ENCODE assay signal across 20 cellular contexts in the genomic region with DNA sequence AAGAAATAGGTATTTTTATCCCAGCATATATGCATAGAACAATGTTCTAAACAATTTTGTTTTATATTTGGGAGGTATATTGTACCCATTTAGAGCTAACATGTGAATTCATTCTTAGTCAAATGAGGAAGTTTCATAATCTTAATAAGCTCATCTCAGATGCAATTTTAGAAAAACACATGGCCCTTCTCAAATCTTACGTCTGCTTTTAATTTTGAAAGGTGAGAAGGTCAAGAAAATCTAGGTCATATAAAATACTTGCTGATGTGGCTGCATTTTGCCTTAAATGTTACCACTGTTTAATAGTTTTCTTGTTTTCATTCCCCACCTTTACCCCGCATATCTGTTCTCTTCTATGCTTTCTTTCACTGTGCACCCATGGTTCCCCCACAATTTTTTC.
"Had no signal": no experiment of that assay in that cellular context is flagged by ENCODE, and none has a peak within 500 bp of the region (broad histone marks: within the 10 kb centered on the region; RNA-seq: fewer than 3 reads in every experiment).

No MANE protein-coding gene starts in this region.

- H3K9me3 ChIP-seq: left ventricle myocardium inferior, pancreas had no signal

- H3K27me3 ChIP-seq: foreskin keratinocyte, hepatocyte, neural progenitor cell, pancreas had no signal

- ATAC-seq: foreskin keratinocyte; left cardiac atrium; natural killer cell treated with Interleukin-12 subunit alpha and Interleukin-12 subunit beta and Interleukin-15 and Interleukin-18, amount 100 ng/mL, for 72 hours; pancreas; right cardiac atrium had no signal

- FAIRE-seq: colon, kidney, pancreas, small intestine had no signal

- H3K4me1 ChIP-seq: foreskin keratinocyte, left ventricle myocardium inferior, pancreas had no signal

- H3K27ac ChIP-seq: foreskin keratinocyte, hepatocyte, left ventricle myocardium inferior, neural progenitor cell, pancreas had no signal

- DNase-seq: endodermal cell; head of caudate nucleus; kidney; left cardiac atrium; left ventricle myocardium inferior; mesenchymal stem cell; midbrain; nucleus accumbens; pancreas; right cardiac atrium; small intestine; stimulated activated CD4-positive, alpha-beta T cell treated with anti-CD3 and anti-CD28 coated beads, Interleukin-12 subunit alpha, Interleukin-12 subunit beta, amount 100 ng/mL, for 4 hours; stimulated activated naive CD4-positive, alpha-beta T cell treated with Interleukin-2 at 50 U/mL for 16 hours; trophoblast cell had no signal

- H3K36me3 ChIP-seq: left ventricle myocardium inferior, neural progenitor cell, pancreas had no signal

- H3K4me3 ChIP-seq: hepatocyte, left ventricle myocardium inferior, lung, neural progenitor cell, pancreas had no signal
